In genomic region chr1:210724768-210725167, GRCh38 we compare ENCODE assay signal across 6 cellular contexts.
"Had no signal": no experiment of that assay in that cellular context is flagged by ENCODE, and none has a peak within 500 bp of the region (broad histone marks: within the 10 kb centered on the region; RNA-seq: fewer than 3 reads in every experiment).

No MANE protein-coding gene starts in this region.

- DNase-seq: GM23248, GOT3, H7, HFFc6, IMR-90 had no signal

- H3K4me3 ChIP-seq: GM23248, HAP-1 had no signal

- H3K27ac ChIP-seq: GM23248 had no signal
